ENCODE assay signal across 1 cellular context in genomic region chr14:99524804-99525698, GRCh38.
TF ChIP-seq lines count a peak whose summit lies in the region.

No MANE protein-coding gene starts in this region.

TF ChIP-seq in GM23338, 12 proteins besides CTCF, POLR2A, EP300 and RAD21 (continued from another document):
- TF ChIP-seq, protein P1, sequence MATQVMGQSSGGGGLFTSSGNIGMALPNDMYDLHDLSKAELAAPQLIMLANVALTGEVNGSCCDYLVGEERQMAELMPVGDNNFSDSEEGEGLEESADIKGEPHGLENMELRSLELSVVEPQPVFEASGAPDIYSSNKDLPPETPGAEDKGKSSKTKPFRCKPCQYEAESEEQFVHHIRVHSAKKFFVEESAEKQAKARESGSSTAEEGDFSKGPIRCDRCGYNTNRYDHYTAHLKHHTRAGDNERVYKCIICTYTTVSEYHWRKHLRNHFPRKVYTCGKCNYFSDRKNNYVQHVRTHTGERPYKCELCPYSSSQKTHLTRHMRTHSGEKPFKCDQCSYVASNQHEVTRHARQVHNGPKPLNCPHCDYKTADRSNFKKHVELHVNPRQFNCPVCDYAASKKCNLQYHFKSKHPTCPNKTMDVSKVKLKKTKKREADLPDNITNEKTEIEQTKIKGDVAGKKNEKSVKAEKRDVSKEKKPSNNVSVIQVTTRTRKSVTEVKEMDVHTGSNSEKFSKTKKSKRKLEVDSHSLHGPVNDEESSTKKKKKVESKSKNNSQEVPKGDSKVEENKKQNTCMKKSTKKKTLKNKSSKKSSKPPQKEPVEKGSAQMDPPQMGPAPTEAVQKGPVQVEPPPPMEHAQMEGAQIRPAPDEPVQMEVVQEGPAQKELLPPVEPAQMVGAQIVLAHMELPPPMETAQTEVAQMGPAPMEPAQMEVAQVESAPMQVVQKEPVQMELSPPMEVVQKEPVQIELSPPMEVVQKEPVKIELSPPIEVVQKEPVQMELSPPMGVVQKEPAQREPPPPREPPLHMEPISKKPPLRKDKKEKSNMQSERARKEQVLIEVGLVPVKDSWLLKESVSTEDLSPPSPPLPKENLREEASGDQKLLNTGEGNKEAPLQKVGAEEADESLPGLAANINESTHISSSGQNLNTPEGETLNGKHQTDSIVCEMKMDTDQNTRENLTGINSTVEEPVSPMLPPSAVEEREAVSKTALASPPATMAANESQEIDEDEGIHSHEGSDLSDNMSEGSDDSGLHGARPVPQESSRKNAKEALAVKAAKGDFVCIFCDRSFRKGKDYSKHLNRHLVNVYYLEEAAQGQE (IDR thresholded peaks at IDR 0.05; ENCODE audit: unreplicated experiment): no peak
- no peak for TF ChIP-seq EZH2 (IDR thresholded peaks at IDR 0.05; ENCODE audit: low read depth, unreplicated experiment)
